In genomic region chr6:22221211-22221610, GRCh38 we compare ENCODE assay signal across 1 cellular context.
TF ChIP-seq lines count a peak whose summit lies in the region.

No MANE protein-coding gene starts in this region.

TF ChIP-seq in WTC11, 78 proteins besides CTCF, POLR2A, EP300 and RAD21 (continued from another document):
- no peak for TF ChIP-seq ZNF532 (CRISPR knock-in tag; IDR thresholded peaks at IDR 0.05; ENCODE audit: borderline replicate concordance)
TF ChIP-seq in WTC11: peak in this region for 0.
